Comparison of ENCODE assay signal across 20 cellular contexts in genomic region chr5:38379360-38379827, GRCh38.
DNase-seq lines count a peak whose midpoint lies in the region; ATAC-seq and TF ChIP-seq lines count a peak whose summit lies in the region.
"Had no signal": no experiment of that assay in that cellular context is flagged by ENCODE, and none has a peak within 500 bp of the region (broad histone marks: within the 10 kb centered on the region; RNA-seq: fewer than 3 reads in every experiment).

No MANE protein-coding gene starts in this region.

- H3K27ac Mint-ChIP-seq in nephron progenitor cell (peak overlapping the region; percentile 97), natural killer cell (no peak overlapping the region)
- H3K27ac Mint-ChIP-seq: stimulated activated naive CD8-positive, alpha-beta T cell treated with anti-CD3 and anti-CD28 coated beads, Interleukin-15, Interleukin-2, amounts not matched to agents 100 ng/mL and 50 ng/mL, for 24 hours had no signal

- H3K4me3 Mint-ChIP-seq in nephron progenitor cell (peak overlapping the region; percentile 67), natural killer cell (no peak overlapping the region)
- H3K4me3 Mint-ChIP-seq: stimulated activated naive CD8-positive, alpha-beta T cell treated with anti-CD3 and anti-CD28 coated beads, Interleukin-15, Interleukin-2, amounts not matched to agents 100 ng/mL and 50 ng/mL, for 24 hours had no signal

- intact Hi-C loops in body of pancreas (cut with DNase I) (no loop called here), natural killer cell (cut with micrococcal nuclease) (no loop called here)

- H3K4me3 ChIP-seq in choroid plexus epithelial cell (ENCODE audit: low read depth, low read length) (no peak overlapping the region), body of pancreas (no peak overlapping the region)
- H3K4me3 ChIP-seq: upper lobe of left lung had no signal

- TF ChIP-seq POLR2A in body of pancreas (IDR thresholded peaks at IDR 0.05) = no peak

- no peaks in the 10 kb centered on the region for H3K9me3 ChIP-seq in body of pancreas
- H3K9me3 ChIP-seq: upper lobe of left lung had no signal

- no peak overlapping the region for H3K27ac ChIP-seq in body of pancreas
- H3K27ac ChIP-seq: upper lobe of left lung had no signal

- DNase-seq in ELF-1 (ENCODE audit: low read depth, low spot score) (peak; percentile 57), Kasumi-1 (lab: John Stamatoyannopoulos, UW) (peak; percentile 65 to 69), choroid plexus epithelial cell (ENCODE audit: low read depth) (peak; percentile 47), nephron progenitor cell (peak; percentile 33), DMS114 treated with DMSO at 0.1 percent for 48 hours (lab: John Stamatoyannopoulos, UW; ENCODE audit: unreplicated experiment) (no peak), body of pancreas (no peak), natural killer cell (no peak)
- DNase-seq: activated CD4-positive, alpha-beta T cell treated with anti-CD3 and anti-CD28 coated beads for 4 hours; activated CD8-positive, alpha-beta memory T cell treated with anti-CD3 and anti-CD28 coated beads, Interleukin-2, amount 50 U/mL, for 4 hours; activated effector memory CD4-positive, alpha-beta T cell treated with anti-CD3 and anti-CD28 coated beads, Interleukin-2, amount 50 U/mL, for 16 hours; amniotic stem cell; cerebellar nuclear complex; NCI-H1417 treated with DMSO at 0.1 percent for 48 hours; NCI-H2227 treated with DMSO at 0.1 percent for 48 hours; RPMI8226; upper lobe of left lung had no signal

- ATAC-seq in HG03571 (IDR thresholded peaks at IDR 0.05; ENCODE audit: unreplicated experiment) = no peak
- no peak for ATAC-seq in body of pancreas
- ATAC-seq in natural killer cell = no peak
- ATAC-seq: HCT116, sciatic nerve had no signal

- no peaks in the 10 kb centered on the region for H3K36me3 Mint-ChIP-seq in nephron progenitor cell (ENCODE audit: low read depth)
- no peaks in the 10 kb centered on the region for H3K36me3 Mint-ChIP-seq in natural killer cell

- no peaks in the 10 kb centered on the region for H3K4me1 ChIP-seq in body of pancreas
- H3K4me1 ChIP-seq: upper lobe of left lung had no signal

- H3K4me1 Mint-ChIP-seq in nephron progenitor cell = peaks cover 73% of the 10 kb centered on the region
- H3K4me1 Mint-ChIP-seq in natural killer cell = no peaks in the 10 kb centered on the region

- no peaks in the 10 kb centered on the region for H3K36me3 ChIP-seq in body of pancreas (replicated peaks in 1 of 2; ENCODE audit: insufficient read depth in 1 of 2, low read depth in 2 of 2)
- H3K36me3 ChIP-seq: upper lobe of left lung had no signal

- 28 to 41% methylated on average over 7 of the region's 7 CpGs for WGBS in body of pancreas, 2 donors

- H3K27me3 ChIP-seq in body of pancreas = no peaks in the 10 kb centered on the region
- H3K27me3 ChIP-seq: upper lobe of left lung had no signal

- H3K9me3 Mint-ChIP-seq in nephron progenitor cell = no peaks in the 10 kb centered on the region
- no peaks in the 10 kb centered on the region for H3K9me3 Mint-ChIP-seq in natural killer cell
- H3K9me3 Mint-ChIP-seq: stimulated activated naive CD8-positive, alpha-beta T cell treated with anti-CD3 and anti-CD28 coated beads, Interleukin-15, Interleukin-2, amounts not matched to agents 100 ng/mL and 50 ng/mL, for 24 hours had no signal

- TF ChIP-seq CTCF in choroid plexus epithelial cell (conservative IDR thresholded peaks at IDR 0.05; ENCODE audit: low read depth, low read length) (no peak), nephron progenitor cell (IDR thresholded peaks at IDR 0.05) (no peak), body of pancreas (IDR thresholded peaks at IDR 0.05) (no peak), natural killer cell (IDR thresholded peaks at IDR 0.05) (no peak)

- no peaks in the 10 kb centered on the region for H3K27me3 Mint-ChIP-seq in nephron progenitor cell (ENCODE audit: low read depth, poor library complexity)
- peaks cover 30 to 42% of the 10 kb centered on the region in 2 donors for H3K27me3 Mint-ChIP-seq in natural killer cell (ENCODE audit: low read depth in 2 of 2)

Comparison
In these comparisons a context has a peak if more than half of its experiments do, and no peak if none do; other contexts are left out.
1. DNase-seq: peak in ELF-1 (single experiment), Kasumi-1 (2 of 2), choroid plexus epithelial cell (single experiment) and nephron progenitor cell (single experiment); none in DMS114 treated with DMSO at 0.1 percent for 48 hours (single experiment), body of pancreas (0 of 4) and natural killer cell (single experiment).